Comparison of ENCODE assay signal across 1 cellular context in the genomic region with DNA sequence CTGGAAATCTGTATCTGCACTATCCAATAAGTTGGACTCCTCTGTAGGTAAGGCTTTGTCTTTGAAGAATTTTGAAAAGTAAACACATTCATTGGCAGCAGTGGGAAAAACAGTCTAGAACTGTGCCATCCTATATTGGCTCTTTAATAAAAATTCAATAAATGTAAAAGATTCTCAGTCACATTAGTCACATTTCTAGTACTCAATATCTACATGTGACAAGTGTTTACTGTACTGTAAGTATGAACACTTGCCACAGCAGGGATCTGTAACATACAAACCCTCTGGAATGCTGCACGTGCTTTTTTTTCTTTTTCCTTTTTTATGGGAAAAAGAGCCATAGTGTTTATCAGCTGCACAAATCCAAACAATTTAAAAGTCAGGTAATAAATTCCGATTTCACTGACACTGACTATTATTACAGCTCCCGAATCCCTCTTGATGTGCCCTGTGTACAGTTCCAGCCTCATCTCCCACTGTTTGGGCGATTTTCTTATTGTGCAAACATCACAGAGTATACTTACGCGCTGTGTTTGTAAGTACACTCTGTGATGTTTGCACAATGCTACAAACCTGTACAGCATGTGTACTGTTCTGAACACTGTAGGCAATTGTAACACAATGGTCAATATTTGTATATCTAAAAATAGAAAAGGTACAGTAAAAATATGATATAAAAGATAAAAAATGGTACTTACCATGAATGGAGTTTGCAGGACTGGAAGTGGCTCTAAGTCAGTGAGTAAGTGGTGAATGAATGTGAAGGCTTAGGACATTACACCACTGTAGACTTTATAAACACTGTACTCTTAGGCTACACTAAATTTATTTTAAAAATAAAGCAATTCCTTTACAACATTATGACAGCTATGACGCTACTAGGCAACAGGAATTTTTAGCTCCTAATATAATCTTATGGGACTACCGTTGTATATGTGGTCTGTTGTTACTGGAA.
A peak's percentile ranks its signal among the peaks of the same experiment; 100 is the strongest.
TF ChIP-seq lines count a peak whose summit lies in the region.

No MANE protein-coding gene starts in this region.

TF ChIP-seq in HepG2, 621 proteins besides CTCF, POLR2A, EP300 and RAD21 (continued from another document and continues in another):
- 0 out of 2 replicates have a peak, but pooled peaks have one; percentile 19 for TF ChIP-seq PPARG (CRISPR knock-in tag; conservative IDR thresholded peaks at IDR 0.05)
- TF ChIP-seq ZNF251 (CRISPR knock-in tag; IDR thresholded peaks at IDR 0.05) = no peak
- TF ChIP-seq ELF3 (CRISPR knock-in tag; IDR thresholded peaks at IDR 0.05) = 0 out of 2 replicates have a peak, but pooled peaks have one; percentile 11
- no peak for TF ChIP-seq JARID2 (CRISPR knock-in tag; IDR thresholded peaks at IDR 0.05; ENCODE audit: insufficient replicate concordance)
- peak; percentile 65; the same call in 1 of the 2 replicates for TF ChIP-seq ZNF12 (CRISPR knock-in tag; IDR thresholded peaks at IDR 0.05)
- TF ChIP-seq HHEX (CRISPR knock-in tag; IDR thresholded peaks at IDR 0.05) = peak; percentile 96
- no peak for TF ChIP-seq LCORL (IDR thresholded peaks at IDR 0.05)
- peak; percentile 12; the same call in 1 of the 2 replicates for TF ChIP-seq LCORL (CRISPR knock-in tag; IDR thresholded peaks at IDR 0.05)
- peak; percentile 46; the same call in 1 of the 2 replicates for TF ChIP-seq BHLHE40 (IDR thresholded peaks at IDR 0.05; ENCODE audit: low read length)
- no peak for TF ChIP-seq ZC3H4 (CRISPR knock-in tag; IDR thresholded peaks at IDR 0.05; ENCODE audit: borderline replicate concordance)
- TF ChIP-seq ZNF761 (CRISPR knock-in tag; conservative IDR thresholded peaks at IDR 0.05) = no peak
- no peak for TF ChIP-seq ZNF292 (CRISPR knock-in tag; IDR thresholded peaks at IDR 0.05; ENCODE audit: borderline replicate concordance, low read depth)
- no peak for TF ChIP-seq PHF20 (CRISPR knock-in tag; IDR thresholded peaks at IDR 0.05)
- TF ChIP-seq NFKBIZ (CRISPR knock-in tag; IDR thresholded peaks at IDR 0.05) = 0 out of 2 replicates have a peak, but pooled peaks have one; percentile 25
- TF ChIP-seq, protein P1, sequence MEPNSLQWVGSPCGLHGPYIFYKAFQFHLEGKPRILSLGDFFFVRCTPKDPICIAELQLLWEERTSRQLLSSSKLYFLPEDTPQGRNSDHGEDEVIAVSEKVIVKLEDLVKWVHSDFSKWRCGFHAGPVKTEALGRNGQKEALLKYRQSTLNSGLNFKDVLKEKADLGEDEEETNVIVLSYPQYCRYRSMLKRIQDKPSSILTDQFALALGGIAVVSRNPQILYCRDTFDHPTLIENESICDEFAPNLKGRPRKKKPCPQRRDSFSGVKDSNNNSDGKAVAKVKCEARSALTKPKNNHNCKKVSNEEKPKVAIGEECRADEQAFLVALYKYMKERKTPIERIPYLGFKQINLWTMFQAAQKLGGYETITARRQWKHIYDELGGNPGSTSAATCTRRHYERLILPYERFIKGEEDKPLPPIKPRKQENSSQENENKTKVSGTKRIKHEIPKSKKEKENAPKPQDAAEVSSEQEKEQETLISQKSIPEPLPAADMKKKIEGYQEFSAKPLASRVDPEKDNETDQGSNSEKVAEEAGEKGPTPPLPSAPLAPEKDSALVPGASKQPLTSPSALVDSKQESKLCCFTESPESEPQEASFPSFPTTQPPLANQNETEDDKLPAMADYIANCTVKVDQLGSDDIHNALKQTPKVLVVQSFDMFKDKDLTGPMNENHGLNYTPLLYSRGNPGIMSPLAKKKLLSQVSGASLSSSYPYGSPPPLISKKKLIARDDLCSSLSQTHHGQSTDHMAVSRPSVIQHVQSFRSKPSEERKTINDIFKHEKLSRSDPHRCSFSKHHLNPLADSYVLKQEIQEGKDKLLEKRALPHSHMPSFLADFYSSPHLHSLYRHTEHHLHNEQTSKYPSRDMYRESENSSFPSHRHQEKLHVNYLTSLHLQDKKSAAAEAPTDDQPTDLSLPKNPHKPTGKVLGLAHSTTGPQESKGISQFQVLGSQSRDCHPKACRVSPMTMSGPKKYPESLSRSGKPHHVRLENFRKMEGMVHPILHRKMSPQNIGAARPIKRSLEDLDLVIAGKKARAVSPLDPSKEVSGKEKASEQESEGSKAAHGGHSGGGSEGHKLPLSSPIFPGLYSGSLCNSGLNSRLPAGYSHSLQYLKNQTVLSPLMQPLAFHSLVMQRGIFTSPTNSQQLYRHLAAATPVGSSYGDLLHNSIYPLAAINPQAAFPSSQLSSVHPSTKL (CRISPR knock-in tag; IDR thresholded peaks at IDR 0.05) = peak; percentile 86
- TF ChIP-seq CBFB (CRISPR knock-in tag; IDR thresholded peaks at IDR 0.05) = 0 out of 2 replicates have a peak, but pooled peaks have one; percentile 24
- TF ChIP-seq SKI (IDR thresholded peaks at IDR 0.05; ENCODE audit: partially characterized antibody) = peak; percentile 36
- no peak for TF ChIP-seq POLR2AphosphoS2 (IDR thresholded peaks at IDR 0.05; ENCODE audit: low read depth, low read length)
- TF ChIP-seq, protein P2, sequence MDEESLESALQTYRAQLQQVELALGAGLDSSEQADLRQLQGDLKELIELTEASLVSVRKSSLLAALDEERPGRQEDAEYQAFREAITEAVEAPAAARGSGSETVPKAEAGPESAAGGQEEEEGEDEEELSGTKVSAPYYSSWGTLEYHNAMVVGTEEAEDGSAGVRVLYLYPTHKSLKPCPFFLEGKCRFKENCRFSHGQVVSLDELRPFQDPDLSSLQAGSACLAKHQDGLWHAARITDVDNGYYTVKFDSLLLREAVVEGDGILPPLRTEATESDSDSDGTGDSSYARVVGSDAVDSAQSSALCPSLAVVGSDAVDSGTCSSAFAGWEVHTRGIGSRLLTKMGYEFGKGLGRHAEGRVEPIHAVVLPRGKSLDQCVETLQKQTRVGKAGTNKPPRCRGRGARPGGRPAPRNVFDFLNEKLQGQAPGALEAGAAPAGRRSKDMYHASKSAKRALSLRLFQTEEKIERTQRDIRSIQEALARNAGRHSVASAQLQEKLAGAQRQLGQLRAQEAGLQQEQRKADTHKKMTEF (CRISPR knock-in tag; IDR thresholded peaks at IDR 0.05) = peak; percentile 37; the same call in 1 of the 2 replicates
- TF ChIP-seq, protein P3, sequence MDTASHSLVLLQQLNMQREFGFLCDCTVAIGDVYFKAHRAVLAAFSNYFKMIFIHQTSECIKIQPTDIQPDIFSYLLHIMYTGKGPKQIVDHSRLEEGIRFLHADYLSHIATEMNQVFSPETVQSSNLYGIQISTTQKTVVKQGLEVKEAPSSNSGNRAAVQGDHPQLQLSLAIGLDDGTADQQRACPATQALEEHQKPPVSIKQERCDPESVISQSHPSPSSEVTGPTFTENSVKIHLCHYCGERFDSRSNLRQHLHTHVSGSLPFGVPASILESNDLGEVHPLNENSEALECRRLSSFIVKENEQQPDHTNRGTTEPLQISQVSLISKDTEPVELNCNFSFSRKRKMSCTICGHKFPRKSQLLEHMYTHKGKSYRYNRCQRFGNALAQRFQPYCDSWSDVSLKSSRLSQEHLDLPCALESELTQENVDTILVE (CRISPR knock-in tag; IDR thresholded peaks at IDR 0.05) = peak; percentile 42; the same call in 1 of the 2 replicates
- 0 out of 2 replicates have a peak, but pooled peaks have one; percentile 25 for TF ChIP-seq SSRP1 (CRISPR knock-in tag; IDR thresholded peaks at IDR 0.05)
- peak; percentile 66 for TF ChIP-seq HDAC2 (CRISPR knock-in tag; IDR thresholded peaks at IDR 0.05)
- TF ChIP-seq, protein P4, sequence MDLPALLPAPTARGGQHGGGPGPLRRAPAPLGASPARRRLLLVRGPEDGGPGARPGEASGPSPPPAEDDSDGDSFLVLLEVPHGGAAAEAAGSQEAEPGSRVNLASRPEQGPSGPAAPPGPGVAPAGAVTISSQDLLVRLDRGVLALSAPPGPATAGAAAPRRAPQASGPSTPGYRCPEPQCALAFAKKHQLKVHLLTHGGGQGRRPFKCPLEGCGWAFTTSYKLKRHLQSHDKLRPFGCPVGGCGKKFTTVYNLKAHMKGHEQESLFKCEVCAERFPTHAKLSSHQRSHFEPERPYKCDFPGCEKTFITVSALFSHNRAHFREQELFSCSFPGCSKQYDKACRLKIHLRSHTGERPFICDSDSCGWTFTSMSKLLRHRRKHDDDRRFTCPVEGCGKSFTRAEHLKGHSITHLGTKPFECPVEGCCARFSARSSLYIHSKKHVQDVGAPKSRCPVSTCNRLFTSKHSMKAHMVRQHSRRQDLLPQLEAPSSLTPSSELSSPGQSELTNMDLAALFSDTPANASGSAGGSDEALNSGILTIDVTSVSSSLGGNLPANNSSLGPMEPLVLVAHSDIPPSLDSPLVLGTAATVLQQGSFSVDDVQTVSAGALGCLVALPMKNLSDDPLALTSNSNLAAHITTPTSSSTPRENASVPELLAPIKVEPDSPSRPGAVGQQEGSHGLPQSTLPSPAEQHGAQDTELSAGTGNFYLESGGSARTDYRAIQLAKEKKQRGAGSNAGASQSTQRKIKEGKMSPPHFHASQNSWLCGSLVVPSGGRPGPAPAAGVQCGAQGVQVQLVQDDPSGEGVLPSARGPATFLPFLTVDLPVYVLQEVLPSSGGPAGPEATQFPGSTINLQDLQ (CRISPR knock-in tag; IDR thresholded peaks at IDR 0.05) = no peak
- TF ChIP-seq TCF12 (IDR thresholded peaks at IDR 0.05) = no peak
- TF ChIP-seq TCF12 (CRISPR knock-in tag; IDR thresholded peaks at IDR 0.05) = no peak
- TF ChIP-seq, protein P5, sequence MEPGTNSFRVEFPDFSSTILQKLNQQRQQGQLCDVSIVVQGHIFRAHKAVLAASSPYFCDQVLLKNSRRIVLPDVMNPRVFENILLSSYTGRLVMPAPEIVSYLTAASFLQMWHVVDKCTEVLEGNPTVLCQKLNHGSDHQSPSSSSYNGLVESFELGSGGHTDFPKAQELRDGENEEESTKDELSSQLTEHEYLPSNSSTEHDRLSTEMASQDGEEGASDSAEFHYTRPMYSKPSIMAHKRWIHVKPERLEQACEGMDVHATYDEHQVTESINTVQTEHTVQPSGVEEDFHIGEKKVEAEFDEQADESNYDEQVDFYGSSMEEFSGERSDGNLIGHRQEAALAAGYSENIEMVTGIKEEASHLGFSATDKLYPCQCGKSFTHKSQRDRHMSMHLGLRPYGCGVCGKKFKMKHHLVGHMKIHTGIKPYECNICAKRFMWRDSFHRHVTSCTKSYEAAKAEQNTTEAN (CRISPR knock-in tag; conservative IDR thresholded peaks at IDR 0.05) = peak; percentile 49; the same call in 1 of the 2 replicates
- 0 out of 2 replicates have a peak, but pooled peaks have one; percentile 42 for TF ChIP-seq ZSCAN9 (CRISPR knock-in tag; IDR thresholded peaks at IDR 0.05; ENCODE audit: borderline replicate concordance)
- peak; percentile 45; the same call in 1 of the 2 replicates for TF ChIP-seq CREM (IDR thresholded peaks at IDR 0.05)
- TF ChIP-seq CREM (CRISPR knock-in tag; IDR thresholded peaks at IDR 0.05) = no peak
- TF ChIP-seq, protein P6, sequence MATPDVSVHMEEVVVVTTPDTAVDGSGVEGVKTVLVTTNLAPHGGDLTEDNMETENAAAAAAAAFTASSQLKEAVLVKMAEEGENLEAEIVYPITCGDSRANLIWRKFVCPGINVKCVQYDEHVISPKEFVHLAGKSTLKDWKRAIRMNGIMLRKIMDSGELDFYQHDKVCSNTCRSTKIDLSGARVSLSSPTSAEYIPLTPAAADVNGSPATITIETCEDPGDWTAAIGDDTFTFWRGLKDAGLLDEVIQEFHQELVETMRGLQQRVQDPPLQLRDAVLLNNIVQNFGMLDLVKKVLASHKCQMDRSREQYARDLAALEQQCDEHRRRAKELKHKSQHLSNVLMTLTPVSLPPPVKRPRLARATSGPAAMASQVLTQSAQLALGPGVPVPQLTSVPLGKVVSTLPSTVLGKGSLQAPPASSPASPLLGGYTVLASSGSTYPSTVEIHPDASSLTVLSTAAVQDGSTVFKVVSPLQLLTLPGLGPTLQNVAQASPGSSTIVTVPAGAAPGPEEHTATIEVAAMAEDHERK (CRISPR knock-in tag; IDR thresholded peaks at IDR 0.05; ENCODE audit: low read depth) = no peak
- peak; percentile 72; the same call in 1 of the 2 replicates for TF ChIP-seq FOXO1 (CRISPR knock-in tag; IDR thresholded peaks at IDR 0.05)
- TF ChIP-seq, protein P7, sequence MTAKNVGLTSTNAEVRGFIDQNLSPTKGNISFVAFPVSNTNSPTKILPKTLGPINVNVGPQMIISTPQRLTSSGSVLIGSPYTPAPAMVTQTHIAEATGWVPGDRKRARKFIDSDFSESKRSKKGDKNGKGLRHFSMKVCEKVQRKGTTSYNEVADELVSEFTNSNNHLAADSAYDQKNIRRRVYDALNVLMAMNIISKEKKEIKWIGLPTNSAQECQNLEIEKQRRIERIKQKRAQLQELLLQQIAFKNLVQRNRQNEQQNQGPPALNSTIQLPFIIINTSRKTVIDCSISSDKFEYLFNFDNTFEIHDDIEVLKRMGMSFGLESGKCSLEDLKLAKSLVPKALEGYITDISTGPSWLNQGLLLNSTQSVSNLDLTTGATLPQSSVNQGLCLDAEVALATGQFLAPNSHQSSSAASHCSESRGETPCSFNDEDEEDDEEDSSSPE (CRISPR knock-in tag; IDR thresholded peaks at IDR 0.05) = no peak
- TF ChIP-seq, protein P8, sequence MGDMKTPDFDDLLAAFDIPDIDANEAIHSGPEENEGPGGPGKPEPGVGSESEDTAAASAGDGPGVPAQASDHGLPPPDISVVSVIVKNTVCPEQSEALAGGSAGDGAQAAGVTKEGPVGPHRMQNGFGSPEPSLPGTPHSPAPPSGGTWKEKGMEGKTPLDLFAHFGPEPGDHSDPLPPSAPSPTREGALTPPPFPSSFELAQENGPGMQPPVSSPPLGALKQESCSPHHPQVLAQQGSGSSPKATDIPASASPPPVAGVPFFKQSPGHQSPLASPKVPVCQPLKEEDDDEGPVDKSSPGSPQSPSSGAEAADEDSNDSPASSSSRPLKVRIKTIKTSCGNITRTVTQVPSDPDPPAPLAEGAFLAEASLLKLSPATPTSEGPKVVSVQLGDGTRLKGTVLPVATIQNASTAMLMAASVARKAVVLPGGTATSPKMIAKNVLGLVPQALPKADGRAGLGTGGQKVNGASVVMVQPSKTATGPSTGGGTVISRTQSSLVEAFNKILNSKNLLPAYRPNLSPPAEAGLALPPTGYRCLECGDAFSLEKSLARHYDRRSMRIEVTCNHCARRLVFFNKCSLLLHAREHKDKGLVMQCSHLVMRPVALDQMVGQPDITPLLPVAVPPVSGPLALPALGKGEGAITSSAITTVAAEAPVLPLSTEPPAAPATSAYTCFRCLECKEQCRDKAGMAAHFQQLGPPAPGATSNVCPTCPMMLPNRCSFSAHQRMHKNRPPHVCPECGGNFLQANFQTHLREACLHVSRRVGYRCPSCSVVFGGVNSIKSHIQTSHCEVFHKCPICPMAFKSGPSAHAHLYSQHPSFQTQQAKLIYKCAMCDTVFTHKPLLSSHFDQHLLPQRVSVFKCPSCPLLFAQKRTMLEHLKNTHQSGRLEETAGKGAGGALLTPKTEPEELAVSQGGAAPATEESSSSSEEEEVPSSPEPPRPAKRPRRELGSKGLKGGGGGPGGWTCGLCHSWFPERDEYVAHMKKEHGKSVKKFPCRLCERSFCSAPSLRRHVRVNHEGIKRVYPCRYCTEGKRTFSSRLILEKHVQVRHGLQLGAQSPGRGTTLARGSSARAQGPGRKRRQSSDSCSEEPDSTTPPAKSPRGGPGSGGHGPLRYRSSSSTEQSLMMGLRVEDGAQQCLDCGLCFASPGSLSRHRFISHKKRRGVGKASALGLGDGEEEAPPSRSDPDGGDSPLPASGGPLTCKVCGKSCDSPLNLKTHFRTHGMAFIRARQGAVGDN (CRISPR knock-in tag; IDR thresholded peaks at IDR 0.05) = no peak
- TF ChIP-seq SAP130 (CRISPR knock-in tag; IDR thresholded peaks at IDR 0.05; ENCODE audit: low read depth) = peak; percentile 29; the same call in 1 of the 2 replicates
